In genomic region chr1:24390924-24391782, GRCh38 we compare ENCODE assay signal across 8 cellular contexts. TPM values are rescaled to one million over a fixed set of nuclear protein-coding genes. Genes with fewer than 3 reads are reported as not detected.
A peak's percentile ranks its signal among the peaks of the same experiment; 100 is the strongest.
DNase-seq lines count a peak whose midpoint lies in the region; ATAC-seq, FAIRE-seq and TF ChIP-seq lines count a peak whose summit lies in the region.

No MANE protein-coding gene starts in this region.

- intact Hi-C loops in ascending aorta (cut with DNase I): loop anchor here (1.0 to 5.0 kb wide), 2 partner anchors 192 to 319 kb away; no protein-coding TSS in a partner anchor
- intact Hi-C loops in left ventricle myocardium superior (cut with micrococcal nuclease): no loop called here

- H3K36me3 ChIP-seq in BJ (ENCODE audit: control insufficient read depth, insufficient read depth, low read length): 0 out of 2 replicates have a peak, but pooled peaks cover 1% of the 10 kb centered on the region
- H3K36me3 ChIP-seq in ascending aorta: no peaks in the 10 kb centered on the region
- H3K36me3 ChIP-seq in rectal smooth muscle tissue (ENCODE audit: control insufficient read depth, insufficient read depth, low read length): no peaks in the 10 kb centered on the region

- H3K4me3 ChIP-seq in BJ (ENCODE audit: low read depth, low read length) (no peak overlapping the region), ascending aorta (no peak overlapping the region), rectal smooth muscle tissue (ENCODE audit: low read length) (no peak overlapping the region)

- peak; percentile 41 for ATAC-seq in GM21423 (IDR thresholded peaks at IDR 0.05; ENCODE audit: unreplicated experiment)
- peak; percentile 97 for ATAC-seq in left ventricle myocardium superior

- H3K27me3 ChIP-seq in BJ (ENCODE audit: control insufficient read depth, insufficient read depth, low read length) (no peaks in the 10 kb centered on the region), ascending aorta (no peaks in the 10 kb centered on the region), rectal smooth muscle tissue (ENCODE audit: control insufficient read depth, insufficient read depth, low read length) (no peaks in the 10 kb centered on the region)

- H3K4me1 ChIP-seq in ascending aorta: peaks cover 0 to 2% of the 10 kb centered on the region in 2 donors
- peaks cover 6% of the 10 kb centered on the region for H3K4me1 ChIP-seq in rectal smooth muscle tissue (ENCODE audit: control insufficient read depth, insufficient read depth, low read length)

- peak; percentile 96 for TF ChIP-seq CTCF in BJ (IDR thresholded peaks at IDR 0.05; ENCODE audit: insufficient read depth, low read depth, low read length)
- peak; percentile 82 to 98 (median 91) for TF ChIP-seq CTCF in ascending aorta (IDR thresholded peaks at IDR 0.05)

- DNase-seq in BJ (ENCODE audit: low read depth) (no peak), NCI-H146 (lab: John Stamatoyannopoulos, UW) (peak; percentile 63), T1000 (lab: John Stamatoyannopoulos, UW) (peak; percentile 55), ascending aorta (ENCODE audit: low spot score in 2 of 2) (peak in 1 of 2 donors; percentile 87), left ventricle myocardium superior (peak; percentile 85), GM19239 (ENCODE audit: insufficient read length, low spot score) (no peak)

- H3K9ac ChIP-seq in rectal smooth muscle tissue (ENCODE audit: low read length): no peak overlapping the region

- no peaks in the 10 kb centered on the region for H3K9me3 ChIP-seq in ascending aorta

- POLR2A ChIA-PET in BJ (lab: Charles Lee): interaction anchor here (0.6 kb wide), 1 partner anchor 190 kb away, joined by 3 read pairs; no protein-coding TSS in a partner anchor

- CTCF ChIA-PET in BJ (lab: Yijun Ruan, JAX): interaction anchor here (0.6 to 6.6 kb wide), 61 partner anchors 9 to 579 kb away, joined by 3 to 437 read pairs (median 5); partner anchors contain the start of genes GRHL3, IFNLR1, IL22RA1 and NIPAL3

- FAIRE-seq in GM19239 (lab: Jason Lieb, UNC): no peak

- peak overlapping the region; percentile 51 to 75 for H3K27ac ChIP-seq in ascending aorta
- peak overlapping the region; percentile 68 for H3K27ac ChIP-seq in rectal smooth muscle tissue (ENCODE audit: low read depth, low read length)

RNA-seq across cellular contexts. Expression of gene STPG1, which starts 22.4 kb away (rescaled TPM):
- 10.3 and 10.6 TPM in 2 replicates for polyA plus RNA-seq in BJ (2011; rRNA removed)
- 4.6 and 5.4 TPM in 2 replicates for polyA minus RNA-seq in BJ (2011; rRNA and poly(A)+ RNA removed)
- total RNA-seq in ascending aorta (11.0 TPM), left ventricle myocardium superior (4.9 TPM)

RNA-seq across cellular contexts. Expression of gene NIPAL3, which starts 24.4 kb away (rescaled TPM):
- polyA plus RNA-seq in BJ (2011; rRNA removed): 59.4 and 74.5 TPM in 2 replicates
- 53.3 and 61.6 TPM in 2 replicates for polyA minus RNA-seq in BJ (2011; rRNA and poly(A)+ RNA removed)
- total RNA-seq in ascending aorta: 73.9 TPM
- 34.6 TPM for total RNA-seq in left ventricle myocardium superior

Comparison
In these comparisons a context has a peak if more than half of its experiments do, and no peak if none do; other contexts are left out.
1. DNase-seq: peak in NCI-H146 (single experiment), T1000 (single experiment) and left ventricle myocardium superior (single experiment); none in BJ (single experiment) and GM19239 (single experiment).